Comparison of ENCODE assay signal across 22 cellular contexts in the genomic region with DNA sequence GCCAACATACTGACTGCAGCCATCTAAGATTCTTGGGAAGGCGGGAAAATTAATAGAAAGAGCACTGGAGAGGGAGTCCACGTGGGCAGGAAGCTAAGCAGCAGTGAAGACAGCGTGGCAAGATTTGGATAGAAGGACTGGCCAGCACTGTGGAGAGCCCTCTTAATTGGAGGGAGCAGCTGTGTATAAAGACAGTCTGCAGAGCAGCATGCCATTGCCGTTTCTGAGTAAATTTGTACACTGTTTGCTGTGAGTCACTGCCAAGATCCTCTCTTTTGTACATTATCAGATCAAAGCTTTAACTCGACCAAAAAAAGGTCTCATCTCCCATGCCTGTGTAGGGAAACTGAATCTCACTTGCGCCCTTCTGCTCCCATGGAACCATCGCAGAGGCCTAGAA. TPM values are rescaled to one million over a fixed set of nuclear protein-coding genes. Genes with fewer than 3 reads are reported as not detected.
DNase-seq lines count a peak whose midpoint lies in the region; ATAC-seq and TF ChIP-seq lines count a peak whose summit lies in the region.
"Had no signal": no experiment of that assay in that cellular context is flagged by ENCODE, and none has a peak within 500 bp of the region (broad histone marks: within the 10 kb centered on the region; RNA-seq: fewer than 3 reads in every experiment).

No MANE protein-coding gene starts in this region.

- no peaks in the 10 kb centered on the region for H3K27me3 Mint-ChIP-seq in CD4-positive, CD25-positive, alpha-beta regulatory T cell
- H3K27me3 Mint-ChIP-seq: activated naive CD4-positive, alpha-beta T cell treated with anti-CD3 and anti-CD28 coated beads, Interleukin-2, amount 50 U/mL, for 24 hours had no signal

- peaks cover 33% of the 10 kb centered on the region for H3K36me3 Mint-ChIP-seq in CD4-positive, CD25-positive, alpha-beta regulatory T cell

- H3K9me3 Mint-ChIP-seq in CD4-positive, CD25-positive, alpha-beta regulatory T cell = no peaks in the 10 kb centered on the region
- H3K9me3 Mint-ChIP-seq: activated naive CD4-positive, alpha-beta T cell treated with anti-CD3 and anti-CD28 coated beads, Interleukin-2, amount 50 U/mL, for 24 hours had no signal

- TF ChIP-seq CTCF in RWPE2 (IDR thresholded peaks at IDR 0.05; ENCODE audit: poor library complexity, severe bottlenecking) = no peak

- peaks cover 16% of the 10 kb centered on the region for H3K4me1 ChIP-seq in CD4-positive, CD25-positive, alpha-beta regulatory T cell (ENCODE audit: control insufficient read depth, insufficient read depth, low read length, poor library complexity, severe bottlenecking)
- H3K4me1 ChIP-seq in RWPE2 (ENCODE audit: insufficient read depth, poor library complexity, severe bottlenecking) = no peaks in the 10 kb centered on the region
- H3K4me1 ChIP-seq: HAP-1, testis had no signal

- DNase-seq in A172 (ENCODE audit: low spot score) = peak; percentile 16
- no peak for DNase-seq in CD4-positive, CD25-positive, alpha-beta regulatory T cell
- no peak for DNase-seq in RWPE2 (ENCODE audit: low spot score)
- peak; percentile 6 for DNase-seq in fibroblast of gingiva (ENCODE audit: low read depth)
- DNase-seq in globus pallidus (ENCODE audit: low spot score) = no peak
- no peak for DNase-seq in NCI-H510A (lab: John Stamatoyannopoulos, UW)
- no peak for DNase-seq in COLO668 (lab: John Stamatoyannopoulos, UW; ENCODE audit: unreplicated experiment)
- DNase-seq: activated CD4-positive, CD25-positive, alpha-beta regulatory T cell treated with anti-CD3 and anti-CD28 coated beads, Interleukin-2, amount 50 U/mL, for 72 hours; activated CD8-positive, alpha-beta memory T cell treated with anti-CD3 and anti-CD28 coated beads, Interleukin-2, amount 50 U/mL, for 4 hours; caudate nucleus; DMS 273 treated with DMSO at 0.1 percent for 48 hours; effector memory CD4-positive, alpha-beta T cell; NCI-H2081 treated with DMSO at 0.1 percent for 48 hours; NCI-H82; stimulated activated CD4-positive, alpha-beta T cell treated with anti-CD3 and anti-CD28 coated beads, Interleukin-4, amount 100 ng/mL, for 24 hours; testis had no signal

- peaks cover 27 to 61% (median 52%) of the 10 kb centered on the region in 4 donors for H3K4me1 Mint-ChIP-seq in CD4-positive, CD25-positive, alpha-beta regulatory T cell

- H3K4me3 Mint-ChIP-seq in CD4-positive, CD25-positive, alpha-beta regulatory T cell = peak overlapping the region in 1 of 4 donors; percentile 4
- H3K4me3 Mint-ChIP-seq: activated naive CD4-positive, alpha-beta T cell treated with anti-CD3 and anti-CD28 coated beads, Interleukin-2, amount 50 U/mL, for 24 hours had no signal

- H3K27me3 ChIP-seq in CD4-positive, CD25-positive, alpha-beta regulatory T cell (ENCODE audit: control insufficient read depth, insufficient read depth, low read length) = no peaks in the 10 kb centered on the region
- no peaks in the 10 kb centered on the region for H3K27me3 ChIP-seq in RWPE2 (ENCODE audit: insufficient read depth, poor library complexity, severe bottlenecking)
- H3K27me3 ChIP-seq: testis had no signal

- no peak overlapping the region for H3K27ac ChIP-seq in CD4-positive, CD25-positive, alpha-beta regulatory T cell (ENCODE audit: insufficient read depth, low read length, poor library complexity, severe bottlenecking)
- no peak overlapping the region for H3K27ac ChIP-seq in RWPE2 (ENCODE audit: poor library complexity, severe bottlenecking)
- H3K27ac ChIP-seq: testis had no signal

- H3K27ac Mint-ChIP-seq in CD4-positive, CD25-positive, alpha-beta regulatory T cell = peak overlapping the region; percentile 9 to 62 (median 38)
- H3K27ac Mint-ChIP-seq: activated naive CD4-positive, alpha-beta T cell treated with anti-CD3 and anti-CD28 coated beads, Interleukin-2, amount 50 U/mL, for 24 hours had no signal

- H3K9me3 ChIP-seq in CD4-positive, CD25-positive, alpha-beta regulatory T cell (ENCODE audit: control insufficient read depth in 2 of 2, low read length in 2 of 2) = no peaks in the 10 kb centered on the region
- no peaks in the 10 kb centered on the region for H3K9me3 ChIP-seq in RWPE2 (ENCODE audit: severe bottlenecking)
- H3K9me3 ChIP-seq: HAP-1, testis had no signal

- ATAC-seq in CD4-positive, CD25-positive, alpha-beta regulatory T cell (ENCODE audit: low read depth in 2 of 2) = no peak
- ATAC-seq in RWPE2 (ENCODE audit: low read depth) = peak; percentile 44; the same call in 1 of the 3 replicates
- ATAC-seq in GM21717 (IDR thresholded peaks at IDR 0.05; ENCODE audit: unreplicated experiment) = no peak

- H3K4me3 ChIP-seq in CD4-positive, CD25-positive, alpha-beta regulatory T cell (ENCODE audit: low read depth, low read length) = no peak overlapping the region
- H3K4me3 ChIP-seq in RWPE2 (ENCODE audit: severe bottlenecking) = no peak overlapping the region
- H3K4me3 ChIP-seq: HAP-1, testis had no signal

- H3K36me3 ChIP-seq in CD4-positive, CD25-positive, alpha-beta regulatory T cell (ENCODE audit: control insufficient read depth, insufficient read depth, low read length) = peaks cover 31% of the 10 kb centered on the region
- H3K36me3 ChIP-seq in RWPE2 (ENCODE audit: low read depth) = no peaks in the 10 kb centered on the region
- H3K36me3 ChIP-seq: HAP-1 had no signal

RNA-seq across cellular contexts. Expression of a gene that starts 45.3 kb away (rescaled TPM):
- total RNA-seq in A172 (2014; rRNA removed; shearing (Covaris generic)) = 15.6 and 16.3 TPM in 2 replicates
- not detected for total RNA-seq in CD4-positive, CD25-positive, alpha-beta regulatory T cell
- polyA plus RNA-seq in CD4-positive, CD25-positive, alpha-beta regulatory T cell = under 1 TPM in 3 of 4 donors, not detected in 1; 0.07 to 0.25 (median 0.15) TPM
- total RNA-seq: HT-29; skeletal muscle tissue; T-helper 1 cell treated with Interleukin-12 subunit alpha and Interleukin-12 subunit beta and Interleukin-4 antibody, amounts not matched to agents 30 ng/mL and 1 ng/mL, for 36 hours had no signal

Comparison
In these comparisons a context has a peak if more than half of its experiments do, and no peak if none do; other contexts are left out.
1. DNase-seq: peak in A172 (single experiment) and fibroblast of gingiva (single experiment); none in CD4-positive, CD25-positive, alpha-beta regulatory T cell (0 of 3), RWPE2 (single experiment), globus pallidus (single experiment), NCI-H510A (single experiment) and COLO668 (single experiment).
2. RNA of a gene that starts 45.3 kb away (total RNA-seq): 15.6 to 16.3 TPM in A172; not detected in CD4-positive, CD25-positive, alpha-beta regulatory T cell (single experiment); every median in the first group is over 10 times any median in the second.